Comparison of ENCODE assay signal across 26 cellular contexts in genomic region chr16:21702259-21702658, GRCh38. TPM values are rescaled to one million over a fixed set of nuclear protein-coding genes. Genes with fewer than 3 reads are reported as not detected.
"Had no signal": no experiment of that assay in that cellular context is flagged by ENCODE, and none has a peak within 500 bp of the region (broad histone marks: within the 10 kb centered on the region; RNA-seq: fewer than 3 reads in every experiment).

No MANE protein-coding gene starts in this region.

- DNase-seq: hypothalamus; immature natural killer cell; left ventricle myocardium inferior; mesendoderm; naive thymus-derived CD4-positive, alpha-beta T cell; ovary; right cardiac atrium; small intestine; spleen; stimulated activated CD4-positive, alpha-beta T cell treated with anti-CD3 and anti-CD28 coated beads, Interleukin-4, amount 100 ng/mL, for 24 hours; stimulated activated naive CD4-positive, alpha-beta T cell; tibial artery; trophoblast cell; uterus had no signal

- H3K27ac ChIP-seq: left ventricle myocardium inferior, ovary, spleen, suprapubic skin, thoracic aorta, tibial artery, uterus had no signal

- H3K9me3 ChIP-seq: left ventricle myocardium inferior, ovary, spleen, suprapubic skin, thoracic aorta, tibial artery, uterus had no signal

- H3K4me3 ChIP-seq: left ventricle myocardium inferior, lung, ovary, spleen, suprapubic skin, thoracic aorta, tibial artery, uterus had no signal

- H3K36me3 ChIP-seq: left ventricle myocardium inferior, ovary, spleen, suprapubic skin, thoracic aorta, tibial artery, uterus had no signal

- H3K4me1 ChIP-seq: left ventricle myocardium inferior, suprapubic skin, tibial artery, uterus had no signal

- H3K27me3 ChIP-seq: ovary, spleen, suprapubic skin, tibial artery, uterus had no signal

- ATAC-seq: naive thymus-derived CD4-positive, alpha-beta T cell; natural killer cell treated with Interleukin-12 subunit alpha and Interleukin-12 subunit beta and Interleukin-15 and Interleukin-18, amount 100 ng/mL, for 72 hours; right cardiac atrium; sciatic nerve; stimulated activated effector memory CD8-positive, alpha-beta T cell treated with anti-CD3 and anti-CD28 coated beads, Interleukin-12 subunit alpha, Interleukin-12 subunit beta, amount 100 ng/mL, for 72 hours had no signal

- FAIRE-seq: islet of Langerhans, small intestine had no signal

RNA-seq across cellular contexts. Expression of gene OTOA, which starts 38.5 kb away (rescaled TPM):
- total RNA-seq: lower leg skin, pulmonary artery endothelial cell, right cardiac atrium had no signal
- polyA plus RNA-seq: immature natural killer cell had no signal

RNA-seq across cellular contexts. Expression of gene IGSF6, which starts 49.9 kb away (rescaled TPM):
- total RNA-seq: mesothelial cell of epicardium; natural killer cell treated with Interleukin-12 subunit alpha and Interleukin-12 subunit beta and Interleukin-15 and Interleukin-18, amount 100 ng/mL, for 72 hours; progenitor cell of endocrine pancreas; pulmonary artery endothelial cell had no signal
- polyA plus RNA-seq: neural cell had no signal
